ENCODE assay signal across 8 cellular contexts in genomic region chr4:70687821-70688794, GRCh38. TPM values are rescaled to one million over a fixed set of nuclear protein-coding genes. Genes with fewer than 3 reads are reported as not detected.
A peak's percentile ranks its signal among the peaks of the same experiment; 100 is the strongest.
DNase-seq lines count a peak whose midpoint lies in the region; ATAC-seq, FAIRE-seq and TF ChIP-seq lines count a peak whose summit lies in the region.

TSS of gene UTP3 (plus strand) at chr4:70688532. CDS start at chr4:70688678, 146 bp downstream.

- 2% methylated on average over 70 of the region's 70 CpGs for WGBS in HUES64

- no peak within 1 kb of the TSS for H2AFZ ChIP-seq in OCI-LY1 (ENCODE audit: low read length)

- peak within 1 kb of the TSS; percentile 85 for H3K9ac ChIP-seq in HUES64 (ENCODE audit: low read depth, low read length)
- peak within 1 kb of the TSS; percentile 96 for H3K9ac ChIP-seq in OCI-LY1 (ENCODE audit: low read length)

- peak within 1 kb of the TSS; percentile 82 for H3K4me3 ChIP-seq in HUES64 (ENCODE audit: low read length)
- peak within 1 kb of the TSS; percentile 95 for H3K4me3 ChIP-seq in OCI-LY1 (ENCODE audit: low read depth, low read length, poor library complexity, severe bottlenecking)

- H3K27ac ChIP-seq in HUES64 (ENCODE audit: low read depth, low read length), result peak within 1 kb of the TSS; percentile 87
- peak within 1 kb of the TSS; percentile 94 for H3K27ac ChIP-seq in OCI-LY1 (ENCODE audit: low read depth, low read length, poor library complexity, severe bottlenecking)

- no peaks in the 10 kb centered on the region for H3K9me3 Mint-ChIP-seq in endothelial cell (ENCODE audit: unreplicated experiment)

- peak within 1 kb of the TSS; percentile 99 for H3K4me3 Mint-ChIP-seq in endothelial cell (ENCODE audit: unreplicated experiment)

- H3K36me3 Mint-ChIP-seq in endothelial cell (ENCODE audit: low read depth, unreplicated experiment), result no peaks in the 10 kb centered on the region

- H3K27ac Mint-ChIP-seq in endothelial cell (ENCODE audit: unreplicated experiment), result peak within 1 kb of the TSS; percentile 97

- H3K4me1 Mint-ChIP-seq in endothelial cell (ENCODE audit: unreplicated experiment), result peaks cover 24% of the 10 kb centered on the region

- peaks cover 47% of the 10 kb centered on the region for H3K79me2 ChIP-seq in OCI-LY1 (ENCODE audit: insufficient read depth, low read length)

- peak within 1 kb of the TSS; percentile 92 for H3K4me2 ChIP-seq in OCI-LY1 (ENCODE audit: low read length)

- H3K9me2 ChIP-seq in OCI-LY1 (ENCODE audit: low read depth, low read length), result no peaks in the 10 kb centered on the region

- H3F3A ChIP-seq in OCI-LY1 (ENCODE audit: insufficient read depth, low read length), result no peaks in the 10 kb centered on the region

- peak; percentile 41 for FAIRE-seq in D721Med (lab: Jason Lieb, UNC)

- no peaks in the 10 kb centered on the region for H3K27me3 ChIP-seq in HUES64 (ENCODE audit: insufficient read depth, low read length)
- no peaks in the 10 kb centered on the region for H3K27me3 ChIP-seq in OCI-LY1 (ENCODE audit: insufficient read depth, low read length)

- peak; percentile 91 for ATAC-seq in GM21423 (IDR thresholded peaks at IDR 0.05; ENCODE audit: unreplicated experiment)

- H3K9me3 ChIP-seq in HUES64 (ENCODE audit: insufficient read depth, low read depth, low read length) (no peaks in the 10 kb centered on the region), OCI-LY1 (ENCODE audit: low read length) (no peaks in the 10 kb centered on the region)

- no peaks in the 10 kb centered on the region for H4K20me1 ChIP-seq in OCI-LY1 (ENCODE audit: insufficient read depth, low read length)

- H3K27me3 Mint-ChIP-seq in endothelial cell (ENCODE audit: unreplicated experiment), result peaks cover 12% of the 10 kb centered on the region

- DNase-seq in D721Med (ENCODE audit: insufficient read length, low spot score), result peak; percentile 73
- peak; percentile 97 for DNase-seq in activated CD8-positive, alpha-beta memory T cell treated with anti-CD3 and anti-CD28 coated beads, Interleukin-2, amount 50 U/mL, for 48 hours
- DNase-seq in endothelial cell (ENCODE audit: low spot score), result peak; percentile 97
- peak; percentile 100 for DNase-seq in midbrain (lab: John Stamatoyannopoulos, UW)
- peak; percentile 89 for DNase-seq in stimulated activated CD8-positive, alpha-beta memory T cell treated with anti-CD3 and anti-CD28 coated beads, Interleukin-2, amount 100 ng/mL, for 48 hours (ENCODE audit: low read depth in 2 of 2)

- peaks cover 13% of the 10 kb centered on the region for H3K4me1 ChIP-seq in HUES64 (ENCODE audit: insufficient read depth, low read length)
- peaks cover 65% of the 10 kb centered on the region for H3K4me1 ChIP-seq in OCI-LY1 (ENCODE audit: insufficient read depth, low read length, severe bottlenecking)

- H3K36me3 ChIP-seq in HUES64 (ENCODE audit: insufficient read depth, low read length) (peaks cover 29% of the 10 kb centered on the region), OCI-LY1 (ENCODE audit: insufficient read depth, low read length) (peaks cover 35% of the 10 kb centered on the region)

- TF ChIP-seq CTCF in D721Med (IDR thresholded peaks at IDR 0.05; ENCODE audit: insufficient read depth, missing control alignments), result peak; percentile 94
- TF ChIP-seq CTCF in OCI-LY1 (IDR thresholded peaks at IDR 0.05; ENCODE audit: low read length), result peak; percentile 98
- peak; percentile 86 for TF ChIP-seq CTCF in endothelial cell (IDR thresholded peaks at IDR 0.05; ENCODE audit: unreplicated experiment)

RNA-seq across cellular contexts. Expression of gene UTP3, which starts in this region (rescaled TPM):
- polyA plus RNA-seq in HUES64 (2013, experiment 1 of 2), result 38.2 TPM
- 45.2 TPM for polyA plus RNA-seq in HUES64 (2013, experiment 2 of 2)
- 28.6 TPM for total RNA-seq in endothelial cell (ENCODE audit: unreplicated experiment)

Comparison
In these comparisons a context has a peak if more than half of its experiments do, and no peak if none do; other contexts are left out.
1. Peak in every context shown above with its lines: DNase-seq, ATAC-seq, H3K4me3 ChIP-seq and H3K27ac ChIP-seq.